ENCODE assay signal across 27 cellular contexts in genomic region chr7:13593854-13594253, GRCh38.
"Had no signal": no experiment of that assay in that cellular context is flagged by ENCODE, and none has a peak within 500 bp of the region (broad histone marks: within the 10 kb centered on the region; RNA-seq: fewer than 3 reads in every experiment).

No MANE protein-coding gene starts in this region.

- H3K27me3 ChIP-seq: stomach, suprapubic skin, testis, thyroid gland, tibial artery, tibial nerve, transverse colon, upper lobe of left lung, upper lobe of right lung, uterus, vagina had no signal

- DNase-seq: stimulated activated CD4-positive, alpha-beta T cell treated with anti-CD3 and anti-CD28 coated beads, Interleukin-2, amount 100 ng/mL, for 48 hours; stimulated activated CD4-positive, alpha-beta T cell treated with anti-CD3 and anti-CD28 coated beads, Interleukin-4, amount 100 ng/mL, for 1 hour; stimulated activated CD4-positive, alpha-beta T cell treated with anti-CD3 and anti-CD28 coated beads, Interleukin-4, amount 100 ng/mL, for 24 hours; stimulated activated CD4-positive, alpha-beta T cell treated with anti-CD3 and anti-CD28 coated beads, Interleukin-4, amount 100 ng/mL, for 4 hours; stimulated activated CD8-positive, alpha-beta memory T cell treated with anti-CD3 and anti-CD28 coated beads, Interleukin-4, amount 100 ng/mL, for 48 hours; stimulated activated naive B cell treated with anti-CD40 and anti-IgM and Interleukin-4, amounts not matched to agents 10 μg/mL and 1 μg/mL and 100 μg/mL, for 72 hours; stimulated activated naive CD4-positive, alpha-beta T cell; stimulated activated naive CD4-positive, alpha-beta T cell treated with Interleukin-2 at 50 U/mL for 16 hours; stimulated activated naive CD8-positive, alpha-beta T cell treated with anti-CD3 and anti-CD28 coated beads, Interleukin-15, amount 100 ng/mL, for 72 hours; stimulated activated naive CD8-positive, alpha-beta T cell treated with anti-CD3 and anti-CD28 coated beads, Interleukin-15, Interleukin-2, amounts not matched to agents 100 U/mL and 50 U/mL, for 24 hours; stomach; substantia nigra; testis; thyroid gland; tibial artery; transverse colon; trophoblast cell; upper lobe of left lung; upper lobe of right lung; uterus had no signal

- H3K36me3 ChIP-seq: stomach, suprapubic skin, thoracic aorta, thyroid gland, tibial artery, tibial nerve, transverse colon, upper lobe of left lung, upper lobe of right lung, uterus, vagina had no signal

- H3K27ac ChIP-seq: stomach, suprapubic skin, testis, thoracic aorta, thyroid gland, tibial artery, tibial nerve, transverse colon, upper lobe of left lung, upper lobe of right lung, uterus, vagina had no signal

- H3K4me3 ChIP-seq: stomach, suprapubic skin, testis, thoracic aorta, thyroid gland, tibial artery, tibial nerve, transverse colon, upper lobe of left lung, upper lobe of right lung, uterus, vagina had no signal

- H3K9me3 ChIP-seq: stomach, suprapubic skin, testis, thoracic aorta, thyroid gland, tibial artery, transverse colon, uterus, vagina had no signal

- ATAC-seq: stimulated activated effector memory CD8-positive, alpha-beta T cell treated with anti-CD3 and anti-CD28 coated beads, Interleukin-12 subunit alpha, Interleukin-12 subunit beta, amount 100 ng/mL, for 72 hours; stimulated activated memory B cell treated with anti-CD40 and anti-IgM and Interleukin-4, amounts not matched to agents 10 μg/mL and 1 μg/mL and 100 μg/mL, for 72 hours; stimulated activated naive B cell treated with anti-CD40 and anti-IgM and Interleukin-4, amounts not matched to agents 10 μg/mL and 1 μg/mL and 100 μg/mL, for 72 hours; stimulated activated naive CD8-positive, alpha-beta T cell treated with anti-CD3 and anti-CD28 coated beads, Interleukin-15, amount 100 ng/mL, for 72 hours; stimulated activated naive CD8-positive, alpha-beta T cell treated with anti-CD3 and anti-CD28 coated beads, Interleukin-15, Interleukin-2, amounts not matched to agents 100 U/mL and 50 U/mL, for 24 hours; upper lobe of right lung had no signal

- H3K4me1 ChIP-seq: stomach, suprapubic skin, testis, thyroid gland, tibial artery, tibial nerve, transverse colon, upper lobe of left lung, upper lobe of right lung, uterus, vagina had no signal

- FAIRE-seq: urothelium cell line had no signal
